Comparison of ENCODE assay signal across 16 cellular contexts in genomic region chr3:123871946-123872345, GRCh38. TPM values are rescaled to one million over a fixed set of nuclear protein-coding genes. Genes with fewer than 3 reads are reported as not detected.
DNase-seq lines count a peak whose midpoint lies in the region; ATAC-seq and TF ChIP-seq lines count a peak whose summit lies in the region.
"Had no signal": no experiment of that assay in that cellular context is flagged by ENCODE, and none has a peak within 500 bp of the region (broad histone marks: within the 10 kb centered on the region; RNA-seq: fewer than 3 reads in every experiment).

No MANE protein-coding gene starts in this region.

- ATAC-seq in GM21367 (IDR thresholded peaks at IDR 0.05; ENCODE audit: unreplicated experiment), result no peak
- ATAC-seq in GM19035 (IDR thresholded peaks at IDR 0.05; ENCODE audit: unreplicated experiment), result no peak
- ATAC-seq: activated T-cell treated with anti-CD3 and anti-CD28 coated beads, Interleukin-2, amount 50 U/mL, for 4 hours had no signal

- DNase-seq in COR-L47 (lab: John Stamatoyannopoulos, UW), result peak; percentile 59
- peak; percentile 61 for DNase-seq in NCI-H1092 (lab: John Stamatoyannopoulos, UW)
- DNase-seq in RPMI7951 (ENCODE audit: low read depth), result peak; percentile 83
- peak; percentile 38 for DNase-seq in fibroblast of pulmonary artery (ENCODE audit: low read depth)
- no peak for DNase-seq in T-helper 9 cell
- DNase-seq in activated T-cell treated with anti-CD3 and anti-CD28 coated beads for 4 hours, result no peak
- DNase-seq: activated CD4-positive, alpha-beta T cell treated with anti-CD3 and anti-CD28 coated beads for 1 hour; activated T-cell treated with anti-CD3 and anti-CD28 coated beads, Interleukin-2, amount 50 U/mL, for 4 hours; foreskin melanocyte; immature natural killer cell; NCI-H1694 treated with DMSO at 0.1 percent for 48 hours; OCI-M1; stimulated activated CD8-positive, alpha-beta memory T cell treated with anti-CD3 and anti-CD28 coated beads, Interleukin-4, amount 100 ng/mL, for 48 hours; trophoblast cell had no signal

- no peak for TF ChIP-seq CTCF in fibroblast of pulmonary artery (IDR thresholded peaks at IDR 0.05; ENCODE audit: low read length, missing control alignments)

- H3K4me3 ChIP-seq in fibroblast of pulmonary artery (replicated peaks; ENCODE audit: low read depth, low read length), result no peak overlapping the region

RNA-seq across cellular contexts. Expression of gene MYLK, which starts 12.2 kb away (rescaled TPM):
- total RNA-seq in RPMI7951 (2014; rRNA removed; shearing (Covaris generic)), result 94.7 and 103 TPM in 2 replicates

Comparison
In these comparisons a context has a peak if more than half of its experiments do, and no peak if none do; other contexts are left out.
1. DNase-seq: peak in COR-L47 (single experiment), NCI-H1092 (single experiment), RPMI7951 (single experiment) and fibroblast of pulmonary artery (single experiment); none in T-helper 9 cell (single experiment) and activated T-cell treated with anti-CD3 and anti-CD28 coated beads for 4 hours (single experiment).